Comparison of ENCODE assay signal across 18 cellular contexts in genomic region chrX:132732236-132732635, GRCh38.
"Had no signal": no experiment of that assay in that cellular context is flagged by ENCODE, and none has a peak within 500 bp of the region (broad histone marks: within the 10 kb centered on the region; RNA-seq: fewer than 3 reads in every experiment).

No MANE protein-coding gene starts in this region.

- H3K9me3 Mint-ChIP-seq: activated naive CD8-positive, alpha-beta T cell treated with anti-CD3 and anti-CD28 coated beads for 36 hours; activated T-cell treated with anti-CD3 and anti-CD28 coated beads, Interleukin-2, amount 50 U/mL, for 4 hours; central memory CD8-positive, alpha-beta T cell; T-helper 2 cell treated with Interferon-gamma antibody and Interleukin-4, amounts not matched to agents 5 μg/mL and 100 μg/mL, for 36 hours had no signal

- H3K9me3 ChIP-seq: prostate gland, thoracic aorta had no signal

- H3K4me3 ChIP-seq: coronary artery, prostate gland, skin epidermis, thoracic aorta had no signal

- H3K4me3 Mint-ChIP-seq: activated naive CD8-positive, alpha-beta T cell treated with anti-CD3 and anti-CD28 coated beads for 36 hours; activated T-cell treated with anti-CD3 and anti-CD28 coated beads, Interleukin-2, amount 50 U/mL, for 4 hours; brain; central memory CD8-positive, alpha-beta T cell; T-helper 2 cell treated with Interferon-gamma antibody and Interleukin-4, amounts not matched to agents 5 μg/mL and 100 μg/mL, for 36 hours had no signal

- ATAC-seq: activated T-cell treated with anti-CD3 and anti-CD28 coated beads, Interleukin-2, amount 50 U/mL, for 4 hours; left lobe of liver; right cardiac atrium had no signal

- H3K27ac Mint-ChIP-seq: activated naive CD8-positive, alpha-beta T cell treated with anti-CD3 and anti-CD28 coated beads for 36 hours; T-helper 2 cell treated with Interferon-gamma antibody and Interleukin-4, amounts not matched to agents 5 μg/mL and 100 μg/mL, for 36 hours had no signal

- H3K27ac ChIP-seq: coronary artery, prostate gland, skin epidermis, thoracic aorta had no signal

- DNase-seq: activated gamma-delta T cell; activated naive CD8-positive, alpha-beta T cell treated with anti-CD3 and anti-CD28 coated beads for 36 hours; activated T-cell treated with anti-CD3 and anti-CD28 coated beads, Interleukin-2, amount 50 U/mL, for 4 hours; amygdala; foreskin fibroblast; hippocampal formation; midbrain; right cardiac atrium; stimulated activated CD4-positive, alpha-beta T cell treated with anti-CD3 and anti-CD28 coated beads, Interleukin-4, amount 100 ng/mL, for 4 hours; stimulated activated CD8-positive, alpha-beta memory T cell treated with anti-CD3 and anti-CD28 coated beads, Interleukin-4, amount 100 ng/mL, for 48 hours had no signal

- H3K4me1 ChIP-seq: prostate gland had no signal

- H3K4me1 Mint-ChIP-seq: activated naive CD8-positive, alpha-beta T cell treated with anti-CD3 and anti-CD28 coated beads for 36 hours had no signal

- H3K36me3 Mint-ChIP-seq: activated naive CD8-positive, alpha-beta T cell treated with anti-CD3 and anti-CD28 coated beads for 36 hours had no signal

- H3K27me3 Mint-ChIP-seq: activated naive CD8-positive, alpha-beta T cell treated with anti-CD3 and anti-CD28 coated beads for 36 hours; brain; central memory CD8-positive, alpha-beta T cell had no signal

- H3K36me3 ChIP-seq: prostate gland, thoracic aorta had no signal
